Comparison of ENCODE assay signal across 1 cellular context in the genomic region with DNA sequence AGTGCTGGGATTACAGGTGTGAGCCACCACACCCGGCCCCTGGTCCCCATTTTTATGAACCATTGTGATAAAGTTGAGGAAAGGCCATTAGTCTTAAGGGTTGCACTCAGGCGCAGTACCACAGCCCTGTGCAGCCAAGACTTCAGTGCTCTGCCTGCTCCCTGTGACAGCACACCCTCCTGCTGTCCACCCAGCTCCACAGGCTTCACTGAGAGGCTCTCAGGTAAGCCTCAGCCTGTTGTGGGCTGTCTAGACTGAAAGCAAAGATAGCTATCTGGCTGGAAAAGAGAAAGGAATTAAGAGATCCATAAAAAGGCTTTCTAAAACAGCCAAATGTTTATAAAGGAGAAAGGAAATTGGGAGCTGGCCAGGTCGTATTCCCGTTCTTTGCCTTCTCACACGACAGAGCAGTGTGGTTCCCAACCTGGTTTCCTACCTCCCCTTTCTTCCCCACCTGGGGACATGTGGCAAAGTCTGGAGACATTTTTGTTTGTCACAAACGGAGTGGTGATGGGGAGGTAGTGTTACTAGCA.
TF ChIP-seq lines count a peak whose summit lies in the region.

No MANE protein-coding gene starts in this region.

TF ChIP-seq in K562, 482 proteins besides CTCF, POLR2A, EP300 and RAD21:
- TF ChIP-seq ZFP30 (CRISPR knock-in tag; IDR thresholded peaks at IDR 0.05; ENCODE audit: borderline replicate concordance) = no peak
- TF ChIP-seq, protein P1, sequence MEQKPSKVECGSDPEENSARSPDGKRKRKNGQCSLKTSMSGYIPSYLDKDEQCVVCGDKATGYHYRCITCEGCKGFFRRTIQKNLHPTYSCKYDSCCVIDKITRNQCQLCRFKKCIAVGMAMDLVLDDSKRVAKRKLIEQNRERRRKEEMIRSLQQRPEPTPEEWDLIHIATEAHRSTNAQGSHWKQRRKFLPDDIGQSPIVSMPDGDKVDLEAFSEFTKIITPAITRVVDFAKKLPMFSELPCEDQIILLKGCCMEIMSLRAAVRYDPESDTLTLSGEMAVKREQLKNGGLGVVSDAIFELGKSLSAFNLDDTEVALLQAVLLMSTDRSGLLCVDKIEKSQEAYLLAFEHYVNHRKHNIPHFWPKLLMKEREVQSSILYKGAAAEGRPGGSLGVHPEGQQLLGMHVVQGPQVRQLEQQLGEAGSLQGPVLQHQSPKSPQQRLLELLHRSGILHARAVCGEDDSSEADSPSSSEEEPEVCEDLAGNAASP (IDR thresholded peaks at IDR 0.05) = no peak
- no peak for TF ChIP-seq C11orf30 (IDR thresholded peaks at IDR 0.05; ENCODE audit: low read depth)
- TF ChIP-seq ETS2 (tag; IDR thresholded peaks at IDR 0.05; ENCODE audit: borderline replicate concordance, poor library complexity, severe bottlenecking) = no peak
- TF ChIP-seq ZNF764 (CRISPR knock-in tag; IDR thresholded peaks at IDR 0.05; ENCODE audit: low read depth) = no peak
- no peak for TF ChIP-seq ZNF224 (CRISPR knock-in tag; IDR thresholded peaks at IDR 0.05)
- TF ChIP-seq, protein P2, sequence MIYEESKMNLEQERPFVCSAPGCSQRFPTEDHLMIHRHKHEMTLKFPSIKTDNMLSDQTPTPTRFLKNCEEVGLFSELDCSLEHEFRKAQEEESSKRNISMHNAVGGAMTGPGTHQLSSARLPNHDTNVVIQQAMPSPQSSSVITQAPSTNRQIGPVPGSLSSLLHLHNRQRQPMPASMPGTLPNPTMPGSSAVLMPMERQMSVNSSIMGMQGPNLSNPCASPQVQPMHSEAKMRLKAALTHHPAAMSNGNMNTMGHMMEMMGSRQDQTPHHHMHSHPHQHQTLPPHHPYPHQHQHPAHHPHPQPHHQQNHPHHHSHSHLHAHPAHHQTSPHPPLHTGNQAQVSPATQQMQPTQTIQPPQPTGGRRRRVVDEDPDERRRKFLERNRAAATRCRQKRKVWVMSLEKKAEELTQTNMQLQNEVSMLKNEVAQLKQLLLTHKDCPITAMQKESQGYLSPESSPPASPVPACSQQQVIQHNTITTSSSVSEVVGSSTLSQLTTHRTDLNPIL (CRISPR knock-in tag; IDR thresholded peaks at IDR 0.05) = no peak
- TF ChIP-seq, protein P3, sequence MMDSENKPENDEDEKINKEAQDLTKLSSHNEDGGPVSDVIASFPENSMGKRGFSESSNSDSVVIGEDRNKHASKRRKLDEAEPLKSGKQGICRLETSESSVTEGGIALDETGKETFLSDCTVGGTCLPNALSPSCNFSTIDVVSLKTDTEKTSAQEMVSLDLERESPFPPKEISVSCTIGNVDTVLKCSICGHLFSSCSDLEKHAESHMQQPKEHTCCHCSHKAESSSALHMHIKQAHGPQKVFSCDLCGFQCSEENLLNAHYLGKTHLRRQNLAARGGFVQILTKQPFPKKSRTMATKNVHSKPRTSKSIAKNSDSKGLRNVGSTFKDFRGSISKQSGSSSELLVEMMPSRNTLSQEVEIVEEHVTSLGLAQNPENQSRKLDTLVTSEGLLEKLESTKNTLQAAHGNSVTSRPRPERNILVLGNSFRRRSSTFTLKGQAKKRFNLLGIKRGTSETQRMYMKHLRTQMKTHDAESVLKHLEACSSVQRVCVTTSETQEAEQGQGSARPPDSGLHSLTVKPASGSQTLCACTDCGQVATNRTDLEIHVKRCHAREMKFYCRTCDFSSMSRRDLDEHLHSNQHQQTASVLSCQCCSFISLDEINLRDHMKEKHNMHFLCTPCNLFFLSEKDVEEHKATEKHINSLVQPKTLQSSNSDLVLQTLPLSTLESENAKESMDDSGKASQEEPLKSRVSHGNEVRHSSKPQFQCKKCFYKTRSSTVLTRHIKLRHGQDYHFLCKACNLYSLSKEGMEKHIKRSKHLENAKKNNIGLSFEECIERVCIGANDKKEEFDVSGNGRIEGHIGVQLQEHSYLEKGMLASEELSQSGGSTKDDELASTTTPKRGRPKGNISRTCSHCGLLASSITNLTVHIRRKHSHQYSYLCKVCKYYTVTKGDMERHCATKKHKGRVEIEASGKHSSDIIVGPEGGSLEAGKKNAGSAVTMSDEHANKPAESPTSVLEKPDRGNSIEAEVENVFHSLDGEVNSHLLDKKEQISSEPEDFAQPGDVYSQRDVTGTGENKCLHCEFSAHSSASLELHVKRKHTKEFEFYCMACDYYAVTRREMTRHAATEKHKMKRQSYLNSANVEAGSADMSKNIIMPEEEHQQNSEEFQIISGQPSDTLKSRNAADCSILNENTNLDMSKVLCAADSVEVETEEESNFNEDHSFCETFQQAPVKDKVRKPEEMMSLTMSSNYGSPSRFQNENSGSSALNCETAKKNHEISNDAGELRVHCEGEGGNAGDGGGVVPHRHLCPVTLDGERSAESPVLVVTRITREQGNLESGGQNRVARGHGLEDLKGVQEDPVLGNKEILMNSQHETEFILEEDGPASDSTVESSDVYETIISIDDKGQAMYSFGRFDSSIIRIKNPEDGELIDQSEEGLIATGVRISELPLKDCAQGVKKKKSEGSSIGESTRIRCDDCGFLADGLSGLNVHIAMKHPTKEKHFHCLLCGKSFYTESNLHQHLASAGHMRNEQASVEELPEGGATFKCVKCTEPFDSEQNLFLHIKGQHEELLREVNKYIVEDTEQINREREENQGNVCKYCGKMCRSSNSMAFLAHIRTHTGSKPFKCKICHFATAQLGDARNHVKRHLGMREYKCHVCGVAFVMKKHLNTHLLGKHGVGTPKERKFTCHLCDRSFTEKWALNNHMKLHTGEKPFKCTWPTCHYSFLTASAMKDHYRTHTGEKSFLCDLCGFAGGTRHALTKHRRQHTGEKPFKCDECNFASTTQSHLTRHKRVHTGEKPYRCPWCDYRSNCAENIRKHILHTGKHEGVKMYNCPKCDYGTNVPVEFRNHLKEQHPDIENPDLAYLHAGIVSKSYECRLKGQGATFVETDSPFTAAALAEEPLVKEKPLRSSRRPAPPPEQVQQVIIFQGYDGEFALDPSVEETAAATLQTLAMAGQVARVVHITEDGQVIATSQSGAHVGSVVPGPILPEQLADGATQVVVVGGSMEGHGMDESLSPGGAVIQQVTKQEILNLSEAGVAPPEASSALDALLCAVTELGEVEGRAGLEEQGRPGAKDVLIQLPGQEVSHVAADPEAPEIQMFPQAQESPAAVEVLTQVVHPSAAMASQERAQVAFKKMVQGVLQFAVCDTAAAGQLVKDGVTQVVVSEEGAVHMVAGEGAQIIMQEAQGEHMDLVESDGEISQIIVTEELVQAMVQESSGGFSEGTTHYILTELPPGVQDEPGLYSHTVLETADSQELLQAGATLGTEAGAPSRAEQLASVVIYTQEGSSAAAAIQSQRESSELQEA (IDR thresholded peaks at IDR 0.05; ENCODE audit: low read depth) = no peak
- no peak for TF ChIP-seq ZNF3 (CRISPR knock-in tag; IDR thresholded peaks at IDR 0.05)
- TF ChIP-seq ETS1 (conservative IDR thresholded peaks at IDR 0.05; ENCODE audit: control insufficient read depth, low read depth, low read length) = no peak
- no peak for TF ChIP-seq TSC22D4 (tag; IDR thresholded peaks at IDR 0.05)
- TF ChIP-seq MEF2A (IDR thresholded peaks at IDR 0.05; ENCODE audit: control insufficient read depth, low read depth, low read length) = no peak
- no peak for TF ChIP-seq NFATC3 (IDR thresholded peaks at IDR 0.05)
- TF ChIP-seq FOXA3 (CRISPR knock-in tag; conservative IDR thresholded peaks at IDR 0.05 in 1 of 2, IDR thresholded peaks at IDR 0.05 in 1 of 2) = no peak
- no peak for TF ChIP-seq E2F3 (CRISPR knock-in tag; IDR thresholded peaks at IDR 0.05)
- no peak for TF ChIP-seq GTF2F1 (IDR thresholded peaks at IDR 0.05; ENCODE audit: low read depth, low read length)
- TF ChIP-seq STAT5A (IDR thresholded peaks at IDR 0.05; ENCODE audit: borderline replicate concordance, low read length) = no peak
- TF ChIP-seq ZC3H8 (IDR thresholded peaks at IDR 0.05) = no peak
- no peak for TF ChIP-seq RBM22 (IDR thresholded peaks at IDR 0.05; ENCODE audit: low read depth, low read length, poor library complexity, severe bottlenecking)
TF ChIP-seq in K562: peak in this region for 0.
